8 cellular contexts compared by ENCODE assay signal in the genomic region with DNA sequence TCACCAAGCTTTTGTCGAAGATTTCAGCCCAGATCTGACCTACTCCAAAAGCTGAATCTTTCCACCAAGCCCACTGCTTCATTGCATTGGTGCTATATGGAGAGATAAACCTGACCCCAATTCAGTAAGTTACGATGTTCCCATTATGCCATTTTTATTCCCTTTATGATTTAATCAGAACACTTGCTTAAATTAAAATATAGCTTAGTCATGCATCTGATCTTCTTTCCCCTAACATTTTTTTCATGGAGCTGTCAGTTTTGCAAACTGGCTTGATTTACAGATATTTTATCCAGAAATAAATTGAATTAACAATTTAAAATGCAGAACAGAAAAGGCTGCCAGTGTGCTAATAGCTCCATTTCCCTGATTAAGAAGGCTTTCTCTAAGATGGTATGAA.
"Had no signal": no experiment of that assay in that cellular context is flagged by ENCODE, and none has a peak within 500 bp of the region (broad histone marks: within the 10 kb centered on the region; RNA-seq: fewer than 3 reads in every experiment).

No MANE protein-coding gene starts in this region.

- H3K9ac ChIP-seq: GM23248 had no signal

- H3K36me3 ChIP-seq: HAP-1 had no signal

- H3K4me1 ChIP-seq: HAP-1 had no signal

- DNase-seq: GM23248, GOT3, H7, HFFc6 had no signal

- ATAC-seq: HCT116, HepG2 had no signal

- FAIRE-seq: HepG2 had no signal

- H3K9me3 ChIP-seq: HAP-1 had no signal

- H3K27ac ChIP-seq: GM23248, HL-60 had no signal

- H2AFZ ChIP-seq: GM23248 had no signal

- H3K4me3 ChIP-seq: GM23248, HAP-1 had no signal
